1 cellular context compared by ENCODE assay signal in genomic region chr4:780730-781492, GRCh38.
TF ChIP-seq lines count a peak whose summit lies in the region.

No MANE protein-coding gene starts in this region.

TF ChIP-seq in HepG2, 621 proteins besides CTCF, POLR2A, EP300 and RAD21 (continued from another document and continues in another):
- no peak for TF ChIP-seq RERE (CRISPR knock-in tag; IDR thresholded peaks at IDR 0.05; ENCODE audit: low read depth)
- TF ChIP-seq ZBTB7A (CRISPR knock-in tag; IDR thresholded peaks at IDR 0.05): 0 out of 2 replicates have a peak, but pooled peaks have one; percentile 16
- TF ChIP-seq ZNF776 (CRISPR knock-in tag; IDR thresholded peaks at IDR 0.05): peak; percentile 73; the same call in 1 of the 2 replicates
- TF ChIP-seq SMYD3 (CRISPR knock-in tag; IDR thresholded peaks at IDR 0.05): 0 out of 2 replicates have a peak, but pooled peaks have one; percentile 30
- TF ChIP-seq SMAD1 (CRISPR knock-in tag; IDR thresholded peaks at IDR 0.05; ENCODE audit: borderline replicate concordance, low read depth): no peak
- TF ChIP-seq ZNF839 (CRISPR knock-in tag; IDR thresholded peaks at IDR 0.05; ENCODE audit: borderline replicate concordance): 0 out of 2 replicates have a peak, but pooled peaks have one; percentile 7
- TF ChIP-seq ZC3H4 (CRISPR knock-in tag; IDR thresholded peaks at IDR 0.05; ENCODE audit: borderline replicate concordance): peak; percentile 50; the same call in 1 of the 2 replicates
- TF ChIP-seq KDM5B (CRISPR knock-in tag; IDR thresholded peaks at IDR 0.05; ENCODE audit: borderline replicate concordance): peak; percentile 78; the same call in 1 of the 2 replicates
- peak; percentile 97 for TF ChIP-seq AGO2 (optimal IDR thresholded peaks at IDR 0.05; ENCODE audit: low read depth, low read length)
- peak; percentile 28; the same call in 1 of the 2 replicates for TF ChIP-seq PATZ1 (CRISPR knock-in tag; IDR thresholded peaks at IDR 0.05)
- no peak for TF ChIP-seq ZNF484 (CRISPR knock-in tag; IDR thresholded peaks at IDR 0.05; ENCODE audit: borderline replicate concordance, low read depth)
- TF ChIP-seq ZNF687 (CRISPR knock-in tag; IDR thresholded peaks at IDR 0.05): peak; percentile 11
- no peak for TF ChIP-seq KMT2A (CRISPR knock-in tag; IDR thresholded peaks at IDR 0.05)
- peak; percentile 40; the same call in 1 of the 2 replicates for TF ChIP-seq KAT7 (CRISPR knock-in tag; IDR thresholded peaks at IDR 0.05; ENCODE audit: borderline replicate concordance)
- no peak for TF ChIP-seq TGIF2 (CRISPR knock-in tag; IDR thresholded peaks at IDR 0.05)
- 0 out of 2 replicates have a peak, but pooled peaks have one; percentile 58 for TF ChIP-seq ZUFSP (CRISPR knock-in tag; IDR thresholded peaks at IDR 0.05; ENCODE audit: borderline replicate concordance)
- peak; percentile 46; the same call in 1 of the 2 replicates for TF ChIP-seq ZNF280B (CRISPR knock-in tag; IDR thresholded peaks at IDR 0.05; ENCODE audit: borderline replicate concordance)
- no peak for TF ChIP-seq ZNF556 (CRISPR knock-in tag; IDR thresholded peaks at IDR 0.05; ENCODE audit: borderline replicate concordance)
- no peak for TF ChIP-seq BORCS8-MEF2B (CRISPR knock-in tag; IDR thresholded peaks at IDR 0.05)
- no peak; the same call in 1 of the 2 replicates for TF ChIP-seq MXD1 (CRISPR knock-in tag; IDR thresholded peaks at IDR 0.05)
- TF ChIP-seq ZNF451 (CRISPR knock-in tag; IDR thresholded peaks at IDR 0.05): peak; percentile 64; the same call in 1 of the 2 replicates
- peak; percentile 59; the same call in 1 of the 2 replicates for TF ChIP-seq SNAPC2 (CRISPR knock-in tag; IDR thresholded peaks at IDR 0.05)
- TF ChIP-seq ARID2 (CRISPR knock-in tag; IDR thresholded peaks at IDR 0.05; ENCODE audit: borderline replicate concordance): peak; percentile 91
- TF ChIP-seq ZSCAN5A (CRISPR knock-in tag; IDR thresholded peaks at IDR 0.05; ENCODE audit: borderline replicate concordance): peak; percentile 87; the same call in 1 of the 2 replicates
- 0 out of 2 replicates have a peak, but pooled peaks have one; percentile 15 for TF ChIP-seq HDAC1 (CRISPR knock-in tag; IDR thresholded peaks at IDR 0.05)
- peak; percentile 42; the same call in 1 of the 2 replicates for TF ChIP-seq ZGPAT (CRISPR knock-in tag; IDR thresholded peaks at IDR 0.05)
- peak; percentile 13; the same call in 1 of the 2 replicates for TF ChIP-seq ZNF792 (CRISPR knock-in tag; IDR thresholded peaks at IDR 0.05)
- 0 out of 2 replicates have a peak, but pooled peaks have one; percentile 66 for TF ChIP-seq ZNF615 (CRISPR knock-in tag; IDR thresholded peaks at IDR 0.05; ENCODE audit: borderline replicate concordance)
- TF ChIP-seq ZSCAN9 (CRISPR knock-in tag; IDR thresholded peaks at IDR 0.05; ENCODE audit: borderline replicate concordance): no peak
- TF ChIP-seq TEAD2 (CRISPR knock-in tag; IDR thresholded peaks at IDR 0.05): no peak
- TF ChIP-seq ZNF770 (CRISPR knock-in tag; IDR thresholded peaks at IDR 0.05): 0 out of 2 replicates have a peak, but pooled peaks have one; percentile 12
- peak; percentile 42; the same call in 1 of the 2 replicates for TF ChIP-seq GFI1 (CRISPR knock-in tag; IDR thresholded peaks at IDR 0.05; ENCODE audit: borderline replicate concordance)
- no peak for TF ChIP-seq PHF5A (CRISPR knock-in tag; IDR thresholded peaks at IDR 0.05; ENCODE audit: low read depth, unreplicated experiment)
- TF ChIP-seq ZNF12 (CRISPR knock-in tag; IDR thresholded peaks at IDR 0.05): no peak
